31 cellular contexts compared by ENCODE assay signal in the genomic region with DNA sequence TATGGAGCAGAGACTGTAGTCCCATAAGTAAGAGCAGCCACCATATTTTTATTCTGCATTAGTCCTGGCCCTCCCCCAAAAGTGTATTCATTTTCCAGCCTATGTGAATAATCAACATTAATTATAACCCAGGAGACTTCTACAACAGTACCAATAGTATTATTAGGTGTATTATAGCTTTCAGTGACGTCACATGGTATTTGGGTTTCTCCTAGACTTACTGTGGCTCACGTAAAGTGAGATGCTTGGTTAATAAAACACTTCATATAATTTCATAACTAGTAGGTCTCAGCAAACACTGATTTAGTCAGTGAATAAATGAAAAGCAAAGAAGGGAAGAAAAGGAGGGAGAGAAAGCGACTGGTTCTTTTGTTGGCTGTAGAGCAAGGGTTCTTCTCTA.
DNase-seq lines count a peak whose midpoint lies in the region; ATAC-seq, FAIRE-seq and TF ChIP-seq lines count a peak whose summit lies in the region.
"Had no signal": no experiment of that assay in that cellular context is flagged by ENCODE, and none has a peak within 500 bp of the region (broad histone marks: within the 10 kb centered on the region; RNA-seq: fewer than 3 reads in every experiment).

No MANE protein-coding gene starts in this region.

- H2AFZ ChIP-seq in HepG2 (ENCODE audit: low read length), result no peak overlapping the region

- no peaks in the 10 kb centered on the region for H3K79me2 ChIP-seq in HepG2 (ENCODE audit: insufficient read depth, low read length)

- POLR2A ChIA-PET in HepG2 (lab: Yijun Ruan, JAX), result no interaction called here

- no peak overlapping the region for H3K9ac ChIP-seq in HepG2 (ENCODE audit: insufficient read depth, low read depth, low read length)
- H3K9ac ChIP-seq: BLaER1; BLaER1 treated with 17β-estradiol and CSF1 and Interleukin-3, amounts not matched to agents 10 nM and 100 nM had no signal

- H3K4me3 ChIP-seq in cardiac muscle cell (no peak overlapping the region), HepG2 (replicated peaks in 1 of 3; ENCODE audit: insufficient read depth in 1 of 3, low read depth in 2 of 3, low read length in 3 of 3) (no peak overlapping the region), right lobe of liver (no peak overlapping the region)
- H3K4me3 ChIP-seq: A549; BLaER1; BLaER1 treated with 17β-estradiol and CSF1 and Interleukin-3, amounts not matched to agents 10 nM and 100 nM had no signal

- no peak for TF ChIP-seq POLR2A in HepG2 (IDR thresholded peaks at IDR 0.05; ENCODE audit: insufficient read depth in 1 of 2, low read depth in 2 of 2, low read length in 2 of 2)
- TF ChIP-seq POLR2A in right lobe of liver (IDR thresholded peaks at IDR 0.05), result no peak

- in situ Hi-C loops in HepG2 (cut with HindIII; ENCODE audit: extremely low pct_ligation_motif_present, low pct_unique_long_range_greater_than_20kb), result no loop called here

- H3K4me1 ChIP-seq in cardiac muscle cell (ENCODE audit: low read depth) (no peaks in the 10 kb centered on the region), HepG2 (ENCODE audit: insufficient read depth, low read length) (no peaks in the 10 kb centered on the region), right lobe of liver (no peaks in the 10 kb centered on the region)
- H3K4me1 ChIP-seq: A549; BLaER1; BLaER1 treated with 17β-estradiol and CSF1 and Interleukin-3, amounts not matched to agents 10 nM and 100 nM had no signal

- peaks cover 55% of the 10 kb centered on the region for H3K36me3 ChIP-seq in cardiac muscle cell
- H3K36me3 ChIP-seq in HepG2 (replicated peaks in 1 of 2; ENCODE audit: control insufficient read depth in 1 of 2, insufficient read depth in 2 of 2, low read length in 2 of 2), result no peaks in the 10 kb centered on the region
- H3K36me3 ChIP-seq in right lobe of liver, result no peaks in the 10 kb centered on the region
- H3K36me3 ChIP-seq: BE2C; BLaER1; BLaER1 treated with 17β-estradiol and CSF1 and Interleukin-3, amounts not matched to agents 10 nM and 100 nM had no signal

- no TSS peak for BruUV-seq in HepG2 (replicated peaks; lab: Mats Ljungman, UMichigan)

- no peak for TF ChIP-seq RAD21 in HepG2 (CRISPR knock-in tag; IDR thresholded peaks at IDR 0.05)

- no peak for DNase-seq in cardiac muscle cell (ENCODE audit: low read depth in 1 of 2, low spot score in 1 of 2)
- no peak for DNase-seq in Right ventricle myocardium inferior (ENCODE audit: missing footprints)
- DNase-seq in HepG2 (ENCODE audit: low spot score), result no peak
- DNase-seq in right lobe of liver, result no peak
- DNase-seq: 8988T; ACHN; AML-193; BE2C; C1 segment of cervical spinal cord; Caco-2; Calu3; CD4-positive, alpha-beta memory T cell; CD4-positive, alpha-beta T cell; CD4-positive, CD25-positive, alpha-beta regulatory T cell; CD8-positive, alpha-beta memory T cell; CD8-positive, alpha-beta T cell; COR-L47; DMS 273 treated with DMSO at 0.1 percent for 48 hours; DMS153; DMS53; DMS79; DMS79 treated with DMSO at 0.1 percent for 48 hours; DND-41; EL had no signal

- H4K20me1 ChIP-seq in HepG2 (ENCODE audit: insufficient read depth, low read length), result no peaks in the 10 kb centered on the region
- H4K20me1 ChIP-seq: BLaER1; BLaER1 treated with 17β-estradiol and CSF1 and Interleukin-3, amounts not matched to agents 10 nM and 100 nM had no signal

- TF ChIP-seq CTCF in cardiac muscle cell (IDR thresholded peaks at IDR 0.05; ENCODE audit: low read depth, low read length) (no peak), HepG2 (CRISPR knock-in tag; IDR thresholded peaks at IDR 0.05) (no peak), right lobe of liver (IDR thresholded peaks at IDR 0.05) (no peak)

- H3K9me3 ChIP-seq in cardiac muscle cell (ENCODE audit: low read depth) (no peaks in the 10 kb centered on the region), HepG2 (ENCODE audit: low read length) (no peaks in the 10 kb centered on the region), right lobe of liver (no peaks in the 10 kb centered on the region)
- H3K9me3 ChIP-seq: A549; BE2C; BLaER1; BLaER1 treated with 17β-estradiol and CSF1 and Interleukin-3, amounts not matched to agents 10 nM and 100 nM; Caco-2 had no signal

- CTCF ChIA-PET in HepG2 (lab: Yijun Ruan, JAX; ENCODE audit: low intra/inter-chr PET ratio, low total read pairs), result no interaction called here

- TF ChIP-seq EP300 in HepG2 (IDR thresholded peaks at IDR 0.05; ENCODE audit: low read depth in 2 of 2, low read length in 2 of 2) (no peak), HepG2 (CRISPR knock-in tag; IDR thresholded peaks at IDR 0.05; ENCODE audit: borderline replicate concordance) (no peak)

- H3K27me3 ChIP-seq in cardiac muscle cell (no peaks in the 10 kb centered on the region), HepG2 (ENCODE audit: control insufficient read depth in 1 of 2, insufficient read depth in 2 of 2, low read length in 2 of 2) (no peaks in the 10 kb centered on the region), right lobe of liver (no peaks in the 10 kb centered on the region)
- H3K27me3 ChIP-seq: BE2C; BLaER1; BLaER1 treated with 17β-estradiol and CSF1 and Interleukin-3, amounts not matched to agents 10 nM and 100 nM had no signal

- peak overlapping the region; percentile 42 for H3K27ac ChIP-seq in cardiac muscle cell
- no peak overlapping the region for H3K27ac ChIP-seq in HepG2 (ENCODE audit: extremely low read length, insufficient read depth, low read length)
- H3K27ac ChIP-seq in right lobe of liver, result no peak overlapping the region
- H3K27ac ChIP-seq: 22Rv1; A549; BLaER1; BLaER1 treated with 17β-estradiol and CSF1 and Interleukin-3, amounts not matched to agents 10 nM and 100 nM; C4-2B had no signal

- no peak for ATAC-seq in Right ventricle myocardium inferior
- ATAC-seq in HepG2, result no peak
- ATAC-seq in right lobe of liver, result no peak
- ATAC-seq: A549; CD8-positive, alpha-beta T cell had no signal

- WGBS in HepG2 (ENCODE audit: low lambda C conversion rate), result 14% methylated on average over 3 of the region's 3 CpGs
- 59% methylated on average over 2 of the region's 3 CpGs for WGBS in right lobe of liver (ENCODE audit: insufficient coverage, low coverage, low lambda C conversion rate, missing lambda C conversion rate)

- H3K4me2 ChIP-seq in HepG2 (ENCODE audit: low read depth, low read length), result no peak overlapping the region
- H3K4me2 ChIP-seq: A549; BLaER1; BLaER1 treated with 17β-estradiol and CSF1 and Interleukin-3, amounts not matched to agents 10 nM and 100 nM had no signal

- intact Hi-C loops in Right ventricle myocardium inferior (cut with DNase I) (no loop called here), HepG2 (cut with micrococcal nuclease; ENCODE audit: unreplicated experiment) (no loop called here), right lobe of liver (cut with DNase I) (loop anchor here in 1 of 2 donors (10.0 kb wide), 1 partner anchor 120 kb away; no protein-coding TSS in a partner anchor)

- FAIRE-seq in HepG2 (lab: Jason Lieb, UNC), result no peak
- FAIRE-seq: A204.1, A549, D721Med had no signal

TF ChIP-seq in HepG2, 621 proteins besides CTCF, POLR2A, EP300 and RAD21 (continues in another document):
- TF ChIP-seq CREB1 (IDR thresholded peaks at IDR 0.05) (peak; percentile 93), CREB1 (CRISPR knock-in tag; IDR thresholded peaks at IDR 0.05) (no peak)
